Comparison of ENCODE assay signal across 4 cellular contexts in genomic region chr4:119636851-119637250, GRCh38. TPM values are rescaled to one million over a fixed set of nuclear protein-coding genes. Genes with fewer than 3 reads are reported as not detected.
DNase-seq lines count a peak whose midpoint lies in the region; ATAC-seq and TF ChIP-seq lines count a peak whose summit lies in the region.
"Not testable (repeated sequence)": the region's sequence is repeated elsewhere in the genome, so short reads cannot be mapped to it uniquely, and the experiment has no call there.

No MANE protein-coding gene starts in this region.

- not testable (repeated sequence) for H2AFZ ChIP-seq in IMR-90 (replicated peaks; ENCODE audit: low read length, poor library complexity)

- not testable (repeated sequence) for H4K5ac ChIP-seq in IMR-90 (ENCODE audit: low read depth, low read length)

- H3K4ac ChIP-seq in IMR-90 (ENCODE audit: low read depth, low read length), result not testable (repeated sequence)

- not testable (repeated sequence) for H3K4me3 ChIP-seq in IMR-90 (ENCODE audit: insufficient read depth, low read depth, low read length); RWPE2 (ENCODE audit: severe bottlenecking); epithelial cell of esophagus (ENCODE audit: low read length)

- POLR2A ChIA-PET in IMR-90 (lab: Charles Lee; ENCODE audit: unreplicated experiment), result not testable (repeated sequence)

- TF ChIP-seq RAD21 in IMR-90 (IDR thresholded peaks at IDR 0.05; ENCODE audit: low read length), result not testable (repeated sequence)

- not testable (repeated sequence) for H3K14ac ChIP-seq in IMR-90 (replicated peaks; ENCODE audit: low read depth, low read length)

- DNase-seq in DMS53 (lab: John Stamatoyannopoulos, UW) (peak; percentile 34), epithelial cell of esophagus (ENCODE audit: low read depth) (peak; percentile 39)
- DNase-seq in IMR-90; RWPE2 (ENCODE audit: low spot score): not testable (repeated sequence)

- H3K4me1 ChIP-seq in IMR-90 (ENCODE audit: control insufficient read depth, insufficient read depth, low read length); RWPE2 (ENCODE audit: insufficient read depth, poor library complexity, severe bottlenecking): not testable (repeated sequence)

- not testable (repeated sequence) for TF ChIP-seq CTCF in IMR-90 (conservative IDR thresholded peaks at IDR 0.05; ENCODE audit: low read depth, low read length); RWPE2 (IDR thresholded peaks at IDR 0.05; ENCODE audit: poor library complexity, severe bottlenecking); epithelial cell of esophagus (IDR thresholded peaks at IDR 0.05; ENCODE audit: insufficient read depth, low read depth, low read length, missing control alignments)

- TF ChIP-seq POLR2A in IMR-90 (IDR thresholded peaks at IDR 0.05; ENCODE audit: low read depth, low read length), result not testable (repeated sequence)

- in situ Hi-C loops in IMR-90 (cut with MboI; ENCODE audit: low sequenced_read_pairs), result not testable (repeated sequence)

- not testable (repeated sequence) for H3K9ac ChIP-seq in IMR-90 (ENCODE audit: low read depth, low read length)

- not testable (repeated sequence) for H3K9me1 ChIP-seq in IMR-90 (ENCODE audit: insufficient read depth, low read length)

- peak overlapping the region; percentile 14; the same call in 1 of the 2 replicates for H2AK5ac ChIP-seq in IMR-90 (ENCODE audit: low read depth, low read length)

- not testable (repeated sequence) for H3K9me3 ChIP-seq in IMR-90 (ENCODE audit: control insufficient read depth, insufficient read depth, low read length); RWPE2 (ENCODE audit: severe bottlenecking)

- dilution Hi-C loops in IMR-90 (cut with HindIII; ENCODE audit: low sequenced_read_pairs, unreplicated experiment), result not testable (repeated sequence)

- not testable (repeated sequence) for H3K4me2 ChIP-seq in IMR-90 (ENCODE audit: low read depth, low read length)

- not testable (repeated sequence) for H4K8ac ChIP-seq in IMR-90 (ENCODE audit: low read depth in 2 of 2, low read length in 2 of 2)

- not testable (repeated sequence) for H3K27me3 ChIP-seq in IMR-90 (ENCODE audit: control insufficient read depth, insufficient read depth, low read length); RWPE2 (ENCODE audit: insufficient read depth, poor library complexity, severe bottlenecking)

- intact Hi-C loops in IMR-90 (cut with micrococcal nuclease), result not testable (repeated sequence)

- not testable (repeated sequence) for H3K18ac ChIP-seq in IMR-90 (ENCODE audit: low read depth, low read length)

- H3K23ac ChIP-seq in IMR-90 (ENCODE audit: low read depth, low read length), result not testable (repeated sequence)

- not testable (repeated sequence) for H2BK120ac ChIP-seq in IMR-90 (ENCODE audit: low read depth, low read length)

- H3K79me1 ChIP-seq in IMR-90 (ENCODE audit: low read depth in 1 of 2, low read length in 2 of 2), result not testable (repeated sequence)

- H4K91ac ChIP-seq in IMR-90 (ENCODE audit: insufficient read depth, low read depth, low read length), result not testable (repeated sequence)

- H3K36me3 ChIP-seq in IMR-90 (ENCODE audit: control insufficient read depth, insufficient read depth, low read length); RWPE2 (ENCODE audit: low read depth): not testable (repeated sequence)

- BruUV-seq in IMR-90 (replicated peaks; lab: Mats Ljungman, UMichigan), result not testable (repeated sequence)

- H2BK20ac ChIP-seq in IMR-90 (ENCODE audit: low read depth, low read length), result peak overlapping the region; percentile 34; the same call in 1 of the 2 replicates

- not testable (repeated sequence) for ATAC-seq in IMR-90 (ENCODE audit: low read depth)
- 0 out of 3 replicates have a peak, but pooled peaks have one; percentile 14 for ATAC-seq in RWPE2 (ENCODE audit: low read depth)

- not testable (repeated sequence) for H4K20me1 ChIP-seq in IMR-90 (ENCODE audit: insufficient read depth, low read length)

- H2AK9ac ChIP-seq in IMR-90 (replicated peaks; ENCODE audit: low read depth, low read length, poor library complexity), result not testable (repeated sequence)

- CTCF ChIA-PET in IMR-90 (lab: Yijun Ruan, JAX), result interaction anchor here (0.9 kb wide), 1 partner anchor 18 kb away, joined by 3 read pairs; no protein-coding TSS in a partner anchor

- not testable (repeated sequence) for H3K27ac ChIP-seq in IMR-90 (ENCODE audit: insufficient read depth, low read length); RWPE2 (ENCODE audit: poor library complexity, severe bottlenecking)

- not testable (repeated sequence) for H2BK5ac ChIP-seq in IMR-90 (ENCODE audit: low read depth, low read length, poor library complexity, severe bottlenecking)

- not testable (repeated sequence) for H2BK15ac ChIP-seq in IMR-90 (ENCODE audit: low read depth, low read length)

- H3K56ac ChIP-seq in IMR-90 (ENCODE audit: extremely low read depth, insufficient read depth, low read length), result not testable (repeated sequence)

RNA-seq across cellular contexts. Expression of gene PDE5A, which starts 8.2 kb away (rescaled TPM):
- 567 and 770 TPM in 2 replicates for total RNA-seq in IMR-90 (2012; rRNA removed)
- 71.5 and 101 TPM in 2 replicates for polyA plus RNA-seq in IMR-90 (2012; rRNA removed)
- 25.9 and 36.3 TPM in 2 replicates for polyA plus RNA-seq in IMR-90 (2012; cell fraction: cytosol; rRNA removed)
- polyA plus RNA-seq in IMR-90 (2012; cell fraction: nucleus; rRNA removed; ENCODE audit: low replicate concordance), result 34.7 and 324 TPM in 2 replicates
